9 cellular contexts compared by ENCODE assay signal in the genomic region with DNA sequence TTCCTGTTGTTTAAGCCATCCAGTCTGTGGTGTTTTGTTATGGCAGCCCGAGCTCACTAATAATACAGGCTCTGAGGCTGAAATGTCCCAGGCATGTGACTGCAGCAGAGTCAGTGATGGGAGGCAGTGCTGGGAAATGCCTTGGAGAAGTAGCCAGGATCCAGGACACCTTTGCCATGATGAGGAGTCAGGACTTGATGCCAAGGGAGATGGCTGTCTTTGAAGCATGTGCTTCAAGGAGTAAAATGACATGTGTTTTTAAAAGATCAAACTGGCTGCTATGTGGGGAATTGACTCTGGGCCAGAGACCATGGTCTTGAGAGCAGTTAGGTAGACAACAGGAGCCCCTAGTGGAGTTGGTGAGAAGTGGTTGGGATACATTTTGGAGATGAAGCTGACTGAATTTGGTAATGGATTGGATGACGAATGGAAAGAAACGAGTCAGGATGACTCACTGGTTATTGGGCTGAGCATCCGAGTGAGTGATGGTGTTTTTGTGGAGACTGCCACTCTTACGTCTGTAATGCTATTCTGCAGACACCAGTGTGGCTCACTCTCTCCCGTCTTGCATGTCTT.
DNase-seq lines count a peak whose midpoint lies in the region; ATAC-seq and TF ChIP-seq lines count a peak whose summit lies in the region.
"Had no signal": no experiment of that assay in that cellular context is flagged by ENCODE, and none has a peak within 500 bp of the region (broad histone marks: within the 10 kb centered on the region; RNA-seq: fewer than 3 reads in every experiment).

No MANE protein-coding gene starts in this region.

- no peaks in the 10 kb centered on the region for H3K27me3 Mint-ChIP-seq in neural crest cell (ENCODE audit: low read depth)

- no peak overlapping the region for H3K4me3 ChIP-seq in astrocyte of the spinal cord (ENCODE audit: low read depth, low read length)
- H3K4me3 ChIP-seq: BLaER1 treated with 17β-estradiol and CSF1 and Interleukin-3, amounts not matched to agents 10 nM and 100 nM had no signal

- TF ChIP-seq CTCF in astrocyte of the spinal cord (IDR thresholded peaks at IDR 0.05; ENCODE audit: low read depth, low read length), result peak; percentile 60
- TF ChIP-seq CTCF in neural crest cell (conservative IDR thresholded peaks at IDR 0.05), result peak; percentile 29

- H3K36me3 Mint-ChIP-seq in neural crest cell (ENCODE audit: low read depth), result no peaks in the 10 kb centered on the region

- ATAC-seq in GM21576 (IDR thresholded peaks at IDR 0.05; ENCODE audit: unreplicated experiment) (peak; percentile 50), HG02678 (IDR thresholded peaks at IDR 0.05; ENCODE audit: unreplicated experiment) (no peak)

- no peaks in the 10 kb centered on the region for H3K9me3 Mint-ChIP-seq in neural crest cell

- H3K27ac Mint-ChIP-seq in neural crest cell (ENCODE audit: unreplicated experiment), result no peak overlapping the region

- H3K4me3 Mint-ChIP-seq in neural crest cell, result no peak overlapping the region

- peak; percentile 41 for DNase-seq in NCI-H2171 treated with DMSO at 0.1 percent for 48 hours (lab: John Stamatoyannopoulos, UW)
- DNase-seq in NCI-H2171 (lab: John Stamatoyannopoulos, UW), result no peak
- peak; percentile 65 for DNase-seq in NCI-H460 (ENCODE audit: extremely low read depth, low read depth)
- peak; percentile 84 for DNase-seq in astrocyte of the spinal cord (ENCODE audit: low read depth, low spot score)
- DNase-seq in neural crest cell (ENCODE audit: low read depth, low spot score), result no peak
- no peak for DNase-seq in cortex of kidney (lab: John Stamatoyannopoulos, UW)

- in situ Hi-C loops in astrocyte of the spinal cord (cut with HindIII; ENCODE audit: low sequenced_read_pairs), result no loop called here

- no peaks in the 10 kb centered on the region for H3K4me1 Mint-ChIP-seq in neural crest cell

Comparison
In these comparisons a context has a peak if more than half of its experiments do, and no peak if none do; other contexts are left out.
1. DNase-seq: peak in NCI-H2171 treated with DMSO at 0.1 percent for 48 hours (single experiment), NCI-H460 (single experiment) and astrocyte of the spinal cord (single experiment); none in NCI-H2171 (single experiment), neural crest cell (single experiment) and cortex of kidney (single experiment).